Comparison of ENCODE assay signal across 8 cellular contexts in the genomic region with DNA sequence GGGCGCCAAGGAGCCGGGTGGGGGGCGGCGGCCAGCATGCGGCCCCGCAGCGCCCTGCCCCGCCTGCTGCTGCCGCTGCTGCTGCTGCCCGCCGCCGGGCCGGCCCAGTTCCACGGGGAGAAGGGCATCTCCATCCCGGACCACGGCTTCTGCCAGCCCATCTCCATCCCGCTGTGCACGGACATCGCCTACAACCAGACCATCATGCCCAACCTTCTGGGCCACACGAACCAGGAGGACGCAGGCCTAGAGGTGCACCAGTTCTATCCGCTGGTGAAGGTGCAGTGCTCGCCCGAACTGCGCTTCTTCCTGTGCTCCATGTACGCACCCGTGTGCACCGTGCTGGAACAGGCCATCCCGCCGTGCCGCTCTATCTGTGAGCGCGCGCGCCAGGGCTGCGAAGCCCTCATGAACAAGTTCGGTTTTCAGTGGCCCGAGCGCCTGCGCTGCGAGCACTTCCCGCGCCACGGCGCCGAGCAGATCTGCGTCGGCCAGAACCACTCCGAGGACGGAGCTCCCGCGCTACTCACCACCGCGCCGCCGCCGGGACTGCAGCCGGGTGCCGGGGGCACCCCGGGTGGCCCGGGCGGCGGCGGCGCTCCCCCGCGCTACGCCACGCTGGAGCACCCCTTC. TPM values are rescaled to one million over a fixed set of nuclear protein-coding genes. Genes with fewer than 3 reads are reported as not detected.
A peak's percentile ranks its signal among the peaks of the same experiment; 100 is the strongest.
DNase-seq lines count a peak whose midpoint lies in the region; ATAC-seq and TF ChIP-seq lines count a peak whose summit lies in the region.

No MANE protein-coding gene starts in this region.

- H3K27me3 ChIP-seq in esophagus muscularis mucosa = peaks cover 0 to 54% (median 17%) of the 10 kb centered on the region in 4 donors

- H3K9me3 Mint-ChIP-seq in IgD-negative memory B cell (no peaks in the 10 kb centered on the region), nephron (peaks cover 3% of the 10 kb centered on the region)
- H3K9me3 Mint-ChIP-seq in activated CD8-positive, alpha-beta T cell treated with anti-CD3 and anti-CD28 coated beads for 36 hours = no peaks in the 10 kb centered on the region

- no peaks in the 10 kb centered on the region for H3K36me3 ChIP-seq in esophagus muscularis mucosa

- ATAC-seq in activated CD8-positive, alpha-beta T cell treated with anti-CD3 and anti-CD28 coated beads for 36 hours = peak; percentile 48
- no peak for ATAC-seq in HG03097 (IDR thresholded peaks at IDR 0.05; ENCODE audit: low FRiP score, unreplicated experiment)

- no peak for TF ChIP-seq CTCF in activated CD8-positive, alpha-beta T cell treated with anti-CD3 and anti-CD28 coated beads for 36 hours (IDR thresholded peaks at IDR 0.05)
- TF ChIP-seq CTCF in esophagus muscularis mucosa (IDR thresholded peaks at IDR 0.05) (no peak), nephron (IDR thresholded peaks at IDR 0.05; ENCODE audit: unreplicated experiment in 3 of 3) (no peak)

- H3K4me1 ChIP-seq in esophagus muscularis mucosa = peaks cover 5 to 40% (median 36%) of the 10 kb centered on the region in 4 donors

- H3K27me3 Mint-ChIP-seq in IgD-negative memory B cell = peaks cover 27% of the 10 kb centered on the region
- H3K27me3 Mint-ChIP-seq in activated CD8-positive, alpha-beta T cell treated with anti-CD3 and anti-CD28 coated beads for 36 hours = peaks cover 43% of the 10 kb centered on the region
- peaks cover 4% of the 10 kb centered on the region for H3K27me3 Mint-ChIP-seq in nephron (ENCODE audit: low read depth)

- H3K4me3 Mint-ChIP-seq in IgD-negative memory B cell = peak overlapping the region; percentile 87 to 97 (median 94)
- H3K4me3 Mint-ChIP-seq in activated CD8-positive, alpha-beta T cell treated with anti-CD3 and anti-CD28 coated beads for 36 hours = peak overlapping the region; percentile 77
- H3K4me3 Mint-ChIP-seq in nephron = peak overlapping the region; percentile 91 to 99 (median 98)

- intact Hi-C loops in activated CD8-positive, alpha-beta T cell treated with anti-CD3 and anti-CD28 coated beads for 36 hours (cut with micrococcal nuclease) = no loop called here
- intact Hi-C loops in esophagus muscularis mucosa (cut with DNase I) = no loop called here

- no peak for TF ChIP-seq EP300 in esophagus muscularis mucosa (IDR thresholded peaks at IDR 0.05)

- H3K4me1 Mint-ChIP-seq in IgD-negative memory B cell = peaks cover 10% of the 10 kb centered on the region in 3 donors
- peaks cover 15% of the 10 kb centered on the region for H3K4me1 Mint-ChIP-seq in activated CD8-positive, alpha-beta T cell treated with anti-CD3 and anti-CD28 coated beads for 36 hours (ENCODE audit: low read depth)
- H3K4me1 Mint-ChIP-seq in nephron = peaks cover 51% of the 10 kb centered on the region

- peak overlapping the region; percentile 56 to 86 (median 66) for H3K4me3 ChIP-seq in esophagus muscularis mucosa

- whole genome bisulfite sequencing in esophagus muscularis mucosa = 2% methylated on average over 28 of the region's 69 CpGs

- CTCF ChIA-PET in activated CD8-positive, alpha-beta T cell treated with anti-CD3 and anti-CD28 coated beads for 36 hours (lab: Charles Lee) = interaction anchor here (0.9 to 1.5 kb wide), 2 partner anchors 24 to 112 kb away, joined by 3 to 6 read pairs; no protein-coding TSS in a partner anchor

- H3K9me3 ChIP-seq in esophagus muscularis mucosa = no peaks in the 10 kb centered on the region

- H3K36me3 Mint-ChIP-seq in IgD-negative memory B cell (no peaks in the 10 kb centered on the region), nephron (ENCODE audit: low read depth) (peaks cover 38% of the 10 kb centered on the region)
- H3K36me3 Mint-ChIP-seq in activated CD8-positive, alpha-beta T cell treated with anti-CD3 and anti-CD28 coated beads for 36 hours (ENCODE audit: low read depth) = peaks cover 2% of the 10 kb centered on the region

- TF ChIP-seq POLR2A in esophagus muscularis mucosa (IDR thresholded peaks at IDR 0.05; ENCODE audit: low read depth) = no peak

- H3K27ac Mint-ChIP-seq in IgD-negative memory B cell = peak overlapping the region in 1 of 3 donors; percentile 59
- no peak overlapping the region for H3K27ac Mint-ChIP-seq in activated CD8-positive, alpha-beta T cell treated with anti-CD3 and anti-CD28 coated beads for 36 hours
- peak overlapping the region; percentile 95 to 100 (median 99) for H3K27ac Mint-ChIP-seq in nephron

- peak overlapping the region; percentile 53 to 83 (median 78) for H3K27ac ChIP-seq in esophagus muscularis mucosa (replicated peaks in 1 of 4)

- POLR2A ChIA-PET in activated CD8-positive, alpha-beta T cell treated with anti-CD3 and anti-CD28 coated beads for 36 hours (lab: Charles Lee) = no interaction called here

- DNase-seq in DMS79 (lab: John Stamatoyannopoulos, UW) (peak; percentile 25), esophagus muscularis mucosa (ENCODE audit: extremely low spot score) (no peak), epidermal melanocyte (ENCODE audit: insufficient read length, low spot score) (no peak), SW480 (ENCODE audit: low spot score) (no peak)
- peak; percentile 55 for DNase-seq in activated CD8-positive, alpha-beta T cell treated with anti-CD3 and anti-CD28 coated beads for 36 hours

RNA-seq across cellular contexts. Expression of a gene that starts 0.5 kb away (rescaled TPM):
- polyA plus RNA-seq in IgD-negative memory B cell = not detected
- total RNA-seq in activated CD8-positive, alpha-beta T cell treated with anti-CD3 and anti-CD28 coated beads for 36 hours = under 1 TPM; 0.16 to 0.22 TPM
- 1 to 10 TPM; 1.7 to 3.4 (median 1.9) TPM for total RNA-seq in esophagus muscularis mucosa

RNA-seq across cellular contexts. Expression of a gene that starts 54.6 kb away (rescaled TPM):
- polyA plus RNA-seq in IgD-negative memory B cell = 66.3 TPM
- 10 to 100 TPM; 34.0 to 36.8 TPM for total RNA-seq in activated CD8-positive, alpha-beta T cell treated with anti-CD3 and anti-CD28 coated beads for 36 hours
- total RNA-seq in esophagus muscularis mucosa = 10 to 100 TPM; 21.0 to 51.1 (median 27.9) TPM

Comparison
In these comparisons a context has a peak if more than half of its experiments do, and no peak if none do; other contexts are left out.
1. DNase-seq: peak in DMS79 (single experiment) and activated CD8-positive, alpha-beta T cell treated with anti-CD3 and anti-CD28 coated beads for 36 hours (single experiment); none in esophagus muscularis mucosa (single experiment), epidermal melanocyte (single experiment) and SW480 (single experiment).
2. Peak in every context shown above with its lines, with median percentiles within 50 percentile points of each other: H3K4me3 Mint-ChIP-seq.